In the genomic region with DNA sequence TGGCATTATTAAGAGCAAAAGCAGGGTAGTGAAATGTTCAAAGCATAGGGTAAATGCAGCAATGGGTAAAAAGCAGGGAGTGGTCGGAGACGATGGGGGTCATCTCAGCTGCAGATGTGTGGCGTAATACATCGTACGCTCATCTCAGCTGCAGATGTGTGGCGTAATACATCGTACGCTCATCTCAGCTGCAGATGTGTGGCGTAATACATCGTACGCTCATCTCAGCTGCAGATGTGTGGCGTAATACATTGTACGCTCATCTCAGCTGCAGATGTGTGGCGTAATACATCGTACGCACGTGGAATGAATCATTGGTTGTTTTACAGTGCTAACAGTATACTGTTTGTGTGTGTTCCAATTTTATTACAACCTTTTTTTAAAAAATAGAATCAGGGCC, we compare ENCODE assay signal across 1 cellular context.
A peak's percentile ranks its signal among the peaks of the same experiment; 100 is the strongest.
TF ChIP-seq lines count a peak whose summit lies in the region.

No MANE protein-coding gene starts in this region.

TF ChIP-seq in K562, 482 proteins besides CTCF, POLR2A, EP300 and RAD21 (continued from another document):
- 0 out of 2 replicates have a peak, but pooled peaks have one; percentile 19 for TF ChIP-seq FOSL1 (tag; conservative IDR thresholded peaks at IDR 0.05)
- peak; percentile 41; the same call in 1 of the 2 replicates for TF ChIP-seq TFAP4 (CRISPR knock-in tag; IDR thresholded peaks at IDR 0.05; ENCODE audit: borderline replicate concordance)
- TF ChIP-seq CEBPG (CRISPR knock-in tag; IDR thresholded peaks at IDR 0.05): peak; percentile 34; the same call in 1 of the 2 replicates
- peak in 1 of 2 experiments; percentile 85; a peak in 2 of 4 replicates for TF ChIP-seq CEBPG (tag; conservative IDR thresholded peaks at IDR 0.05 in 1 of 2, IDR thresholded peaks at IDR 0.05 in 1 of 2)
